1 cellular context compared by ENCODE assay signal in genomic region chr3:10077-10996, GRCh38.
TF ChIP-seq lines count a peak whose summit lies in the region.

No MANE protein-coding gene starts in this region.

TF ChIP-seq in H1, 55 proteins besides CTCF, POLR2A, EP300 and RAD21:
- TF ChIP-seq CEBPB (IDR thresholded peaks at IDR 0.05; ENCODE audit: low read depth, low read length) = peak; percentile 54; the same call in 1 of the 2 replicates
